ENCODE assay signal across 10 cellular contexts in genomic region chr13:44591316-44591715, GRCh38.
"Had no signal": no experiment of that assay in that cellular context is flagged by ENCODE, and none has a peak within 500 bp of the region (broad histone marks: within the 10 kb centered on the region; RNA-seq: fewer than 3 reads in every experiment).

No MANE protein-coding gene starts in this region.

- DNase-seq: activated CD4-positive, alpha-beta T cell treated with anti-CD3 and anti-CD28 coated beads for 1 hour; activated CD8-positive, alpha-beta memory T cell treated with anti-CD3 and anti-CD28 coated beads for 24 hours; activated CD8-positive, alpha-beta memory T cell treated with anti-CD3 and anti-CD28 coated beads, Interleukin-2, amount 50 U/mL, for 48 hours; effector CD8-positive, alpha-beta T cell; esophagus squamous epithelium; islet precursor cell; lower lobe of right lung; occipital lobe; stimulated activated CD8-positive, alpha-beta memory T cell treated with anti-CD3 and anti-CD28 coated beads, Interleukin-4, amount 100 ng/mL, for 48 hours; stimulated activated naive CD4-positive, alpha-beta T cell had no signal

- H3K9me3 ChIP-seq: esophagus squamous epithelium, lower lobe of right lung had no signal

- H3K27ac ChIP-seq: esophagus squamous epithelium, lower lobe of right lung had no signal

- H3K4me3 ChIP-seq: esophagus squamous epithelium, lower lobe of right lung had no signal

- H3K4me1 ChIP-seq: esophagus squamous epithelium, lower lobe of right lung had no signal

- H3K36me3 ChIP-seq: esophagus squamous epithelium, lower lobe of right lung had no signal
